24 cellular contexts compared by ENCODE assay signal in genomic region chr7:2754912-2755311, GRCh38.
DNase-seq lines count a peak whose midpoint lies in the region; ATAC-seq, FAIRE-seq and TF ChIP-seq lines count a peak whose summit lies in the region.
"Had no signal": no experiment of that assay in that cellular context is flagged by ENCODE, and none has a peak within 500 bp of the region (broad histone marks: within the 10 kb centered on the region; RNA-seq: fewer than 3 reads in every experiment).

No MANE protein-coding gene starts in this region.

- no peak for TF ChIP-seq RAD21 in K562 (CRISPR knock-in tag; conservative IDR thresholded peaks at IDR 0.05 in 1 of 2, IDR thresholded peaks at IDR 0.05 in 1 of 2)

- peaks cover 31% of the 10 kb centered on the region for H3K4me1 Mint-ChIP-seq in GM23338
- H3K4me1 Mint-ChIP-seq in activated T-helper 2 cell treated with anti-CD3 and anti-CD28 coated beads, Interferon-gamma antibody, Interleukin-2, Interleukin-4, amounts not matched to agents 10 μg/mL and 5 μg/mL and 100 μg/mL, durations not matched to agents 14 hours and 24 hours and 36 hours (ENCODE audit: low read depth) = peaks cover 50% of the 10 kb centered on the region
- peaks cover 20 to 26% (median 21%) of the 10 kb centered on the region in 4 donors for H3K4me1 Mint-ChIP-seq in CD4-positive, alpha-beta memory T cell

- POLR2A ChIA-PET in Panc1 (lab: Charles Lee) = interaction anchor here (0.6 kb wide), 1 partner anchor 60 kb away, joined by 12 read pairs; no protein-coding TSS in a partner anchor
- POLR2A ChIA-PET in K562 (lab: Yijun Ruan, JAX) = no interaction called here
- POLR2A ChIA-PET in CD4-positive, alpha-beta memory T cell (lab: Charles Lee; ENCODE audit: partially characterized antibody) = no interaction called here

- no peak overlapping the region for H3K27ac ChIP-seq in GM23338 (ENCODE audit: low read depth)
- H3K27ac ChIP-seq in Panc1 (ENCODE audit: low read length) = peak overlapping the region; percentile 98
- H3K27ac ChIP-seq in K562 (ENCODE audit: extremely low read depth, low read depth, low read length) = no peak overlapping the region
- H3K27ac ChIP-seq in CD4-positive, alpha-beta memory T cell (ENCODE audit: low read depth, low read length) = no peak overlapping the region
- H3K27ac ChIP-seq: BLaER1, HL-60 had no signal

- peaks cover 92% of the 10 kb centered on the region for H3K79me2 ChIP-seq in GM23338 (replicated peaks; ENCODE audit: insufficient read depth)
- H3K79me2 ChIP-seq in K562 (ENCODE audit: control insufficient read depth, insufficient read depth, low read length) = peaks cover 14% of the 10 kb centered on the region; the same call in 2 of the 3 replicates

- intact Hi-C loops in Panc1 (cut with micrococcal nuclease; ENCODE audit: unreplicated experiment) = no loop called here
- intact Hi-C loops in K562 (cut with micrococcal nuclease) = loop anchor here (5.0 to 10.0 kb wide), 2 partner anchors 38 to 90 kb away; partner anchors contain the start of gene GNA12
- intact Hi-C loops in posterior vena cava (cut with DNase I) = no loop called here
- intact Hi-C loops in activated T-helper 2 cell treated with anti-CD3 and anti-CD28 coated beads, Interferon-gamma antibody, Interleukin-2, Interleukin-4, amounts not matched to agents 10 μg/mL and 5 μg/mL and 100 μg/mL, durations not matched to agents 14 hours and 24 hours and 36 hours (cut with micrococcal nuclease) = loop anchor here (5.0 kb wide), 1 partner anchor 87 kb away; the partner anchor contains the start of gene GNA12
- intact Hi-C loops in CD4-positive, alpha-beta memory T cell (cut with micrococcal nuclease) = loop anchor here (1.0 kb wide), 1 partner anchor 46 kb away; no protein-coding TSS in a partner anchor

- peaks cover 15% of the 10 kb centered on the region for H3K4me1 ChIP-seq in GM23338 (ENCODE audit: insufficient read depth)
- peaks cover 64% of the 10 kb centered on the region for H3K4me1 ChIP-seq in Panc1 (ENCODE audit: control insufficient read depth, insufficient read depth, low read length)
- H3K4me1 ChIP-seq in K562 (replicated peaks in 1 of 2; ENCODE audit: control insufficient read depth in 2 of 2, insufficient read depth in 2 of 2, low read length in 2 of 2) = peaks cover 21 to 31% of the 10 kb centered on the region in 2 experiments
- peaks cover 22% of the 10 kb centered on the region for H3K4me1 ChIP-seq in CD4-positive, alpha-beta memory T cell (ENCODE audit: insufficient read depth, low read length)

- no peak for TF ChIP-seq POLR2A in K562 (conservative IDR thresholded peaks at IDR 0.05)

- H3K4me2 ChIP-seq in GM23338 (no peak overlapping the region), K562 (ENCODE audit: insufficient read depth, low read length) (no peak overlapping the region)
- H3K4me2 ChIP-seq: BLaER1 had no signal

- no peak overlapping the region for H3K4me3 Mint-ChIP-seq in GM23338
- H3K4me3 Mint-ChIP-seq in activated T-helper 2 cell treated with anti-CD3 and anti-CD28 coated beads, Interferon-gamma antibody, Interleukin-2, Interleukin-4, amounts not matched to agents 10 μg/mL and 5 μg/mL and 100 μg/mL, durations not matched to agents 14 hours and 24 hours and 36 hours (ENCODE audit: low read depth) = no peak overlapping the region
- H3K4me3 Mint-ChIP-seq in CD4-positive, alpha-beta memory T cell = no peak overlapping the region
- H3K4me3 Mint-ChIP-seq: CD14-positive monocyte; CD8-positive, alpha-beta T cell; HFFc6; IgD-negative memory B cell had no signal

- no peak overlapping the region for H3K9ac ChIP-seq in K562 (ENCODE audit: insufficient read depth in 1 of 2, low read depth in 2 of 2, low read length in 2 of 2)
- H3K9ac ChIP-seq: BLaER1 had no signal

- H3K4me3 ChIP-seq in GM23338 = no peak overlapping the region
- H3K4me3 ChIP-seq in Panc1 (ENCODE audit: low read depth in 2 of 2, low read length in 2 of 2) = no peak overlapping the region
- H3K4me3 ChIP-seq in K562 = no peak overlapping the region
- H3K4me3 ChIP-seq in CD4-positive, alpha-beta memory T cell (ENCODE audit: low read length in 2 of 2) = no peak overlapping the region
- H3K4me3 ChIP-seq: BLaER1 had no signal

- no peaks in the 10 kb centered on the region for H3K9me3 Mint-ChIP-seq in GM23338
- H3K9me3 Mint-ChIP-seq in activated T-helper 2 cell treated with anti-CD3 and anti-CD28 coated beads, Interferon-gamma antibody, Interleukin-2, Interleukin-4, amounts not matched to agents 10 μg/mL and 5 μg/mL and 100 μg/mL, durations not matched to agents 14 hours and 24 hours and 36 hours = peaks cover 10% of the 10 kb centered on the region
- peaks cover 0 to 2% (median 0%) of the 10 kb centered on the region in 8 donors for H3K9me3 Mint-ChIP-seq in CD4-positive, alpha-beta memory T cell
- H3K9me3 Mint-ChIP-seq: CD8-positive, alpha-beta T cell had no signal

- H3K27me3 ChIP-seq in GM23338 (ENCODE audit: insufficient read depth) (no peaks in the 10 kb centered on the region), Panc1 (ENCODE audit: control insufficient read depth, insufficient read depth, low read length) (no peaks in the 10 kb centered on the region), K562 (ENCODE audit: control insufficient read depth in 2 of 2, insufficient read depth in 2 of 2, low read length in 2 of 2) (no peaks in the 10 kb centered on the region)
- no peaks in the 10 kb centered on the region for H3K27me3 ChIP-seq in CD4-positive, alpha-beta memory T cell (ENCODE audit: insufficient read depth, low read length)
- H3K27me3 ChIP-seq: BLaER1 had no signal

- CTCF ChIA-PET in Panc1 (lab: Charles Lee) = no interaction called here
- CTCF ChIA-PET in K562 (lab: Yijun Ruan, JAX; ENCODE audit: low intra/inter-chr PET ratio) = no interaction called here
- CTCF ChIA-PET in CD4-positive, alpha-beta memory T cell (lab: Charles Lee; ENCODE audit: partially characterized antibody) = no interaction called here

- H4K20me1 ChIP-seq in GM23338 (replicated peaks; ENCODE audit: insufficient read depth) (0 out of 2 replicates have a peak, but pooled peaks cover 7% of the 10 kb centered on the region), K562 (replicated peaks; ENCODE audit: control insufficient read depth, insufficient read depth, low read length) (no peaks in the 10 kb centered on the region)

- peaks cover 3% of the 10 kb centered on the region; the same call in 1 of the 2 replicates for H3K9me3 ChIP-seq in Panc1 (ENCODE audit: control insufficient read depth, insufficient read depth, low read depth, low read length)
- H3K9me3 ChIP-seq in K562 (replicated peaks; ENCODE audit: control insufficient read depth, insufficient read depth, low read depth, low read length) = no peaks in the 10 kb centered on the region
- H3K9me3 ChIP-seq in CD4-positive, alpha-beta memory T cell (ENCODE audit: control insufficient read depth in 1 of 2, low read length in 2 of 2) = no peaks in the 10 kb centered on the region

- in situ Hi-C loops in Panc1 (cut with HindIII; ENCODE audit: low pct_unique_long_range_greater_than_20kb, low sequenced_read_pairs) (no loop called here), K562 (cut with MboI) (no loop called here)

- H3K9me2 ChIP-seq in GM23338 (ENCODE audit: insufficient read depth) = no peaks in the 10 kb centered on the region

- no peak for TF ChIP-seq EP300 in K562 (IDR thresholded peaks at IDR 0.05; ENCODE audit: low read length)

- H3K36me3 Mint-ChIP-seq in GM23338 (ENCODE audit: low read depth) = peaks cover 38% of the 10 kb centered on the region
- H3K36me3 Mint-ChIP-seq in activated T-helper 2 cell treated with anti-CD3 and anti-CD28 coated beads, Interferon-gamma antibody, Interleukin-2, Interleukin-4, amounts not matched to agents 10 μg/mL and 5 μg/mL and 100 μg/mL, durations not matched to agents 14 hours and 24 hours and 36 hours (ENCODE audit: low read depth) = peaks cover 47% of the 10 kb centered on the region
- H3K36me3 Mint-ChIP-seq in CD4-positive, alpha-beta memory T cell = peaks cover 13 to 22% of the 10 kb centered on the region in 2 donors

- FAIRE-seq in K562 (lab: Jason Lieb, UNC) = no peak
- FAIRE-seq: G401.6, GM12891, GM19239 had no signal

- H3F3A ChIP-seq in GM23338 (replicated peaks; ENCODE audit: low read depth) = no peaks in the 10 kb centered on the region

- H2AFZ ChIP-seq in GM23338 (no peak overlapping the region), K562 (ENCODE audit: low read depth, low read length) (no peak overlapping the region)

- H3K36me3 ChIP-seq in GM23338 (ENCODE audit: insufficient read depth) = no peaks in the 10 kb centered on the region; the same call in 1 of the 2 replicates
- H3K36me3 ChIP-seq in Panc1 (ENCODE audit: control insufficient read depth, insufficient read depth, low read length) = no peaks in the 10 kb centered on the region
- H3K36me3 ChIP-seq in K562 (ENCODE audit: control insufficient read depth, insufficient read depth, low read length) = peaks cover 6% of the 10 kb centered on the region; the same call in 1 of the 3 replicates
- H3K36me3 ChIP-seq in CD4-positive, alpha-beta memory T cell (ENCODE audit: insufficient read depth, low read length) = no peaks in the 10 kb centered on the region

- ATAC-seq in GM23338 (no peak), Panc1 (no peak), K562 (no peak)
- ATAC-seq: CD8-positive, alpha-beta T cell; HCT116 had no signal

- BruUV-seq in Panc1 (replicated peaks; lab: Mats Ljungman, UMichigan) = no TSS peak
- no TSS peak for BruUV-seq in K562 (replicated peaks; lab: Mats Ljungman, UMichigan)

- peak overlapping the region; percentile 25; the same call in 1 of the 2 replicates for H3K27ac Mint-ChIP-seq in GM23338
- no peak overlapping the region for H3K27ac Mint-ChIP-seq in activated T-helper 2 cell treated with anti-CD3 and anti-CD28 coated beads, Interferon-gamma antibody, Interleukin-2, Interleukin-4, amounts not matched to agents 10 μg/mL and 5 μg/mL and 100 μg/mL, durations not matched to agents 14 hours and 24 hours and 36 hours
- no peak overlapping the region for H3K27ac Mint-ChIP-seq in CD4-positive, alpha-beta memory T cell
- H3K27ac Mint-ChIP-seq: CD8-positive, alpha-beta T cell had no signal

- no peak for DNase-seq in GM23338 (ENCODE audit: low spot score)
- no peak for DNase-seq in Panc1 (ENCODE audit: low read depth, low spot score)
- peak in 1 of 4 experiments; percentile 28 for DNase-seq in K562 (ENCODE audit: extremely low read depth in 1 of 4, low spot score in 3 of 4)
- DNase-seq in posterior vena cava (ENCODE audit: low spot score) = peak; percentile 57
- no peak for DNase-seq in NCI-H146 treated with DMSO at 0.1 percent for 48 hours (lab: John Stamatoyannopoulos, UW; ENCODE audit: unreplicated experiment)
- DNase-seq in activated T-helper 2 cell treated with anti-CD3 and anti-CD28 coated beads, Interferon-gamma antibody, Interleukin-2, Interleukin-4, amounts not matched to agents 10 μg/mL and 5 μg/mL and 100 μg/mL, durations not matched to agents 14 hours and 24 hours and 36 hours (ENCODE audit: low spot score) = no peak
- no peak for DNase-seq in HuH-7 (ENCODE audit: low spot score)
- DNase-seq in CD4-positive, alpha-beta memory T cell = no peak
- DNase-seq: 8988T; Calu3; CD8-positive, alpha-beta T cell; DND-41; EL; GOT3; H7; HFFc6 had no signal

- H3K27me3 Mint-ChIP-seq in GM23338 (ENCODE audit: insufficient read depth, low read depth, poor library complexity) = peaks cover 4% of the 10 kb centered on the region
- H3K27me3 Mint-ChIP-seq in activated T-helper 2 cell treated with anti-CD3 and anti-CD28 coated beads, Interferon-gamma antibody, Interleukin-2, Interleukin-4, amounts not matched to agents 10 μg/mL and 5 μg/mL and 100 μg/mL, durations not matched to agents 14 hours and 24 hours and 36 hours (ENCODE audit: low read depth) = no peaks in the 10 kb centered on the region
- H3K27me3 Mint-ChIP-seq in CD4-positive, alpha-beta memory T cell = no peaks in the 10 kb centered on the region
- H3K27me3 Mint-ChIP-seq: IgD-negative memory B cell had no signal

- WGBS in K562 (ENCODE audit: insufficient coverage, low coverage, missing lambda C conversion rate) = 83% methylated on average over 10 of the region's 10 CpGs

- no peak for TF ChIP-seq CTCF in GM23338 (conservative IDR thresholded peaks at IDR 0.05; ENCODE audit: low read depth in 2 of 2)
- no peak for TF ChIP-seq CTCF in Panc1 (IDR thresholded peaks at IDR 0.05)
- 0 out of 6 replicates have a peak, but pooled peaks of 1 of the 3 experiments have one; percentile 11 for TF ChIP-seq CTCF in K562 (IDR thresholded peaks at IDR 0.05 in 2 of 3, conservative IDR thresholded peaks at IDR 0.05 in 1 of 3; ENCODE audit: insufficient read depth in 2 of 3, low read depth in 1 of 3, low read length in 3 of 3)

- no peaks in the 10 kb centered on the region for H3K9me1 ChIP-seq in K562 (ENCODE audit: control insufficient read depth, insufficient read depth, low read length)

Comparison
In these comparisons a context has a peak if more than half of its experiments do, and no peak if none do; other contexts are left out.
1. intact Hi-C loops: an anchor here in K562 (5.0 to 10.0 kb wide), activated T-helper 2 cell treated with anti-CD3 and anti-CD28 coated beads, Interferon-gamma antibody, Interleukin-2, Interleukin-4, amounts not matched to agents 10 μg/mL and 5 μg/mL and 100 μg/mL, durations not matched to agents 14 hours and 24 hours and 36 hours (5.0 kb wide) and CD4-positive, alpha-beta memory T cell (1.0 kb wide); none called in Panc1 and posterior vena cava.